8 cellular contexts compared by ENCODE assay signal in the genomic region with DNA sequence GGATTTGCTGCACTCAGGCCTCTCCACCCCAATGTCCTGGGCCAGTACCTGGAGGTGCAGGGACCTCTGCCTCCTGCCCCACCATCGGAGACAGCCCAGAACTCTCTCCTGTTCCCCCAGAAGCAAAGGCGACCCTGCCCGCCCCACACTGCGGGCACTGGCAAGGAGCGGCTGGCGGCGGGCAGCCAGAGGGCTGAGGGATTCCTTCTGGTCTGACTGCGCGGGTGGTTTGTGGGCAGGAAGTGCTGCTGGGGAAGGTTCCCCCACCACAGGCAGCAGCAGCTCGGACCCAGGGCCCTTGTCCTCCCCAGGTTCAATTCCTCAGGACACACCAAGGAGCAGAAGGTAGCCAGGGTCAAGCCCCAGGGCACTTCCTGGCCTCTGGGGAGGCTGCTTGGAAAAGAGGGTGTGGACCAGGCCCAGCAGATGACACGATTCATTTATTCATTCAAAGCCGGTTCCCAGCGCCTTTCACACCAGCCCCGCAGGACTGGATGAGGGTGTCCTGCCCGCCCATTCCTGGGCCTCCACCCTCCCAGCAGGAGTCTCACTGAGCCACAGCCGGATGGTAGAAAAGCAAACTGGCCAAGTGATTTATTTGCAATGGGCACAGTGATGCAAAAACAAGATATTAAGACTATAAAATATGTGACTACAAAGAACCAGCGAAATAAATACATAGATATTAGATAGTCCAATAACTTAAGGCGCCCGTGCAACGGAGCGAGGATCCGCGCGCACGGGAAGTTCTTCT. TPM values are rescaled to one million over a fixed set of nuclear protein-coding genes. Genes with fewer than 3 reads are reported as not detected.
DNase-seq lines count a peak whose midpoint lies in the region; ATAC-seq and TF ChIP-seq lines count a peak whose summit lies in the region.

No MANE protein-coding gene starts in this region.

- no peaks in the 10 kb centered on the region for H3K9me3 Mint-ChIP-seq in activated CD8-positive, alpha-beta T cell treated with anti-CD3 and anti-CD28 coated beads, Interleukin-2, amount 10 ng/mL, durations not matched to agents 7 days and 5 days (ENCODE audit: insufficient read depth)

- POLR2A ChIA-PET in SK-N-SH (lab: Yijun Ruan, JAX) = no interaction called here
- POLR2A ChIA-PET in activated CD8-positive, alpha-beta T cell treated with anti-CD3 and anti-CD28 coated beads, Interleukin-2, amount 10 ng/mL, durations not matched to agents 7 days and 5 days (lab: Charles Lee) = interaction anchor here (2.4 kb wide), 1 partner anchor 12 kb away, joined by 7 read pairs; no protein-coding TSS in a partner anchor

- H3K36me3 Mint-ChIP-seq in activated CD8-positive, alpha-beta T cell treated with anti-CD3 and anti-CD28 coated beads, Interleukin-2, amount 10 ng/mL, durations not matched to agents 7 days and 5 days (ENCODE audit: low read depth) = no peaks in the 10 kb centered on the region

- peak overlapping the region; percentile 46 to 66; a peak in 3 of 4 replicates for H3K4me3 ChIP-seq in SK-N-SH (ENCODE audit: low read depth in 2 of 2, low read length in 1 of 2)
- peak overlapping the region; percentile 68 for H3K4me3 ChIP-seq in left ventricle myocardium inferior
- H3K4me3 ChIP-seq in spleen = peak overlapping the region; percentile 34 to 80 (median 54)

- no peaks in the 10 kb centered on the region for H3F3A ChIP-seq in SK-N-SH (replicated peaks; ENCODE audit: insufficient read depth)

- peak overlapping the region; percentile 63; the same call in 1 of the 2 replicates for H3K9ac ChIP-seq in SK-N-SH

- H3K79me2 ChIP-seq in SK-N-SH (ENCODE audit: insufficient read depth) = 0 out of 2 replicates have a peak, but pooled peaks cover 2% of the 10 kb centered on the region

- H3K27ac Mint-ChIP-seq in activated CD8-positive, alpha-beta T cell treated with anti-CD3 and anti-CD28 coated beads, Interleukin-2, amount 10 ng/mL, durations not matched to agents 7 days and 5 days = no peak overlapping the region

- DNase-seq in SK-N-SH (peak; percentile 54), left ventricle myocardium inferior (peak; percentile 8), spleen (peak; percentile 67), globus pallidus (ENCODE audit: low spot score) (no peak)
- peak; percentile 40 for DNase-seq in activated CD8-positive, alpha-beta T cell treated with anti-CD3 and anti-CD28 coated beads, Interleukin-2, amount 10 ng/mL, durations not matched to agents 7 days and 5 days

- peak overlapping the region; percentile 50 for H3K4me3 Mint-ChIP-seq in activated CD8-positive, alpha-beta T cell treated with anti-CD3 and anti-CD28 coated beads, Interleukin-2, amount 10 ng/mL, durations not matched to agents 7 days and 5 days

- H3K36me3 ChIP-seq in SK-N-SH (replicated peaks in 1 of 2; ENCODE audit: control insufficient read depth in 1 of 2, insufficient read depth in 2 of 2, low read length in 1 of 2) = no peaks in the 10 kb centered on the region
- H3K36me3 ChIP-seq in left ventricle myocardium inferior = no peaks in the 10 kb centered on the region
- no peaks in the 10 kb centered on the region for H3K36me3 ChIP-seq in spleen

- CTCF ChIA-PET in SK-N-SH (lab: Yijun Ruan, JAX) = interaction anchor here (1.1 to 3.4 kb wide), 4 partner anchors 13 to 216 kb away, joined by 3 to 27 read pairs (median 21); no protein-coding TSS in a partner anchor
- CTCF ChIA-PET in activated CD8-positive, alpha-beta T cell treated with anti-CD3 and anti-CD28 coated beads, Interleukin-2, amount 10 ng/mL, durations not matched to agents 7 days and 5 days (lab: Charles Lee) = interaction anchor here (0.7 to 4.0 kb wide), 7 partner anchors 29 to 508 kb away, joined by 3 to 55 read pairs (median 3); no protein-coding TSS in a partner anchor

- whole genome bisulfite sequencing in SK-N-SH (ENCODE audit: low lambda C conversion rate) = 32% methylated on average over 15 of the region's 25 CpGs
- WGBS in spleen, 5 donors = 15 to 24% (median 18%) methylated on average over 21 to 25 of the region's 25 CpGs

- H3K27ac ChIP-seq in SK-N-SH (ENCODE audit: low read depth in 2 of 2, low read length in 1 of 2) (no peak overlapping the region), left ventricle myocardium inferior (replicated peaks) (no peak overlapping the region), spleen (peak overlapping the region in 3 of 8 donors; percentile 57 to 75 (median 74))

- no peaks in the 10 kb centered on the region for H3K9me3 ChIP-seq in SK-N-SH
- H3K9me3 ChIP-seq in left ventricle myocardium inferior (replicated peaks) = no peaks in the 10 kb centered on the region
- H3K9me3 ChIP-seq in spleen = no peaks in the 10 kb centered on the region

- H3K27me3 ChIP-seq in SK-N-SH (ENCODE audit: insufficient read depth) = no peaks in the 10 kb centered on the region
- peaks cover 81% of the 10 kb centered on the region for H3K27me3 ChIP-seq in left ventricle myocardium inferior (ENCODE audit: low read depth)
- H3K27me3 ChIP-seq in spleen (replicated peaks in 1 of 7) = peaks cover 0 to 67% (median 34%) of the 10 kb centered on the region in 7 donors

- H3K4me1 ChIP-seq in SK-N-SH (ENCODE audit: control insufficient read depth in 1 of 2, insufficient read depth in 2 of 2, low read depth in 1 of 2, low read length in 1 of 2) = peaks cover 0 to 26% of the 10 kb centered on the region in 2 experiments; a peak in 2 of 4 replicates
- peaks cover 30% of the 10 kb centered on the region for H3K4me1 ChIP-seq in left ventricle myocardium inferior
- peaks cover 18 to 44% (median 35%) of the 10 kb centered on the region in 6 donors for H3K4me1 ChIP-seq in spleen

- H3K4me2 ChIP-seq in SK-N-SH = peak overlapping the region; percentile 89

- TF ChIP-seq CTCF in SK-N-SH (IDR thresholded peaks at IDR 0.05) (no peak), left ventricle myocardium inferior (IDR thresholded peaks at IDR 0.05; ENCODE audit: borderline replicate concordance) (no peak), spleen (IDR thresholded peaks at IDR 0.05 in 8 of 11, conservative IDR thresholded peaks at IDR 0.05 in 3 of 11) (no peak)

- no peak for TF ChIP-seq RAD21 in SK-N-SH (IDR thresholded peaks at IDR 0.05; ENCODE audit: low read length)

- H3K27me3 Mint-ChIP-seq in activated CD8-positive, alpha-beta T cell treated with anti-CD3 and anti-CD28 coated beads, Interleukin-2, amount 10 ng/mL, durations not matched to agents 7 days and 5 days (ENCODE audit: low read depth) = peaks cover 26% of the 10 kb centered on the region

- intact Hi-C loops in left ventricle myocardium inferior (cut with micrococcal nuclease) (no loop called here), spleen (cut with DNase I; ENCODE audit: low total_unique reads) (no loop called here)

- H4K20me1 ChIP-seq in SK-N-SH (ENCODE audit: insufficient read depth) = no peaks in the 10 kb centered on the region

- TF ChIP-seq POLR2A in spleen (IDR thresholded peaks at IDR 0.05) = no peak

- no peak for TF ChIP-seq EP300 in SK-N-SH (IDR thresholded peaks at IDR 0.05; ENCODE audit: borderline replicate concordance in 1 of 2, low read depth in 1 of 2, low read length in 1 of 2)

- H2AFZ ChIP-seq in SK-N-SH (ENCODE audit: low read depth) = no peak overlapping the region; the same call in 1 of the 2 replicates

- H3K9me2 ChIP-seq in SK-N-SH = no peaks in the 10 kb centered on the region

- ATAC-seq in SK-N-SH treated with all-trans-retinoic acid at 6 μM for 48 hours = no peak; the same call in 2 of the 3 replicates
- no peak for ATAC-seq in activated CD8-positive, alpha-beta T cell treated with anti-CD3 and anti-CD28 coated beads, Interleukin-2, amount 10 ng/mL, durations not matched to agents 7 days and 5 days
- ATAC-seq in HG03378 (IDR thresholded peaks at IDR 0.05; ENCODE audit: unreplicated experiment) = no peak
- ATAC-seq in GM18511 (IDR thresholded peaks at IDR 0.05; ENCODE audit: unreplicated experiment) = no peak

- peaks cover 32% of the 10 kb centered on the region for H3K4me1 Mint-ChIP-seq in activated CD8-positive, alpha-beta T cell treated with anti-CD3 and anti-CD28 coated beads, Interleukin-2, amount 10 ng/mL, durations not matched to agents 7 days and 5 days (ENCODE audit: low read depth)

TF ChIP-seq in SK-N-SH, 30 proteins besides CTCF, POLR2A, EP300 and RAD21:
- no peak for TF ChIP-seq TAF1 (IDR thresholded peaks at IDR 0.05; ENCODE audit: borderline replicate concordance, low read depth, low read length)
- TF ChIP-seq, protein P1, sequence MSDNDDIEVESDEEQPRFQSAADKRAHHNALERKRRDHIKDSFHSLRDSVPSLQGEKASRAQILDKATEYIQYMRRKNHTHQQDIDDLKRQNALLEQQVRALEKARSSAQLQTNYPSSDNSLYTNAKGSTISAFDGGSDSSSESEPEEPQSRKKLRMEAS (IDR thresholded peaks at IDR 0.05; ENCODE audit: low read depth) = no peak
- TF ChIP-seq RFX5 (IDR thresholded peaks at IDR 0.05; ENCODE audit: low read length) = no peak

TF ChIP-seq in SK-N-SH treated with all-trans-retinoic acid at 6 μM for 48 hours, 23 proteins besides CTCF, POLR2A, EP300 and RAD21 (continues in another document):
- TF ChIP-seq, protein P2, sequence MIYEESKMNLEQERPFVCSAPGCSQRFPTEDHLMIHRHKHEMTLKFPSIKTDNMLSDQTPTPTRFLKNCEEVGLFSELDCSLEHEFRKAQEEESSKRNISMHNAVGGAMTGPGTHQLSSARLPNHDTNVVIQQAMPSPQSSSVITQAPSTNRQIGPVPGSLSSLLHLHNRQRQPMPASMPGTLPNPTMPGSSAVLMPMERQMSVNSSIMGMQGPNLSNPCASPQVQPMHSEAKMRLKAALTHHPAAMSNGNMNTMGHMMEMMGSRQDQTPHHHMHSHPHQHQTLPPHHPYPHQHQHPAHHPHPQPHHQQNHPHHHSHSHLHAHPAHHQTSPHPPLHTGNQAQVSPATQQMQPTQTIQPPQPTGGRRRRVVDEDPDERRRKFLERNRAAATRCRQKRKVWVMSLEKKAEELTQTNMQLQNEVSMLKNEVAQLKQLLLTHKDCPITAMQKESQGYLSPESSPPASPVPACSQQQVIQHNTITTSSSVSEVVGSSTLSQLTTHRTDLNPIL (CRISPR knock-in tag; IDR thresholded peaks at IDR 0.05; ENCODE audit: low read depth) = no peak
- no peak for TF ChIP-seq TCF4 (CRISPR knock-in tag; IDR thresholded peaks at IDR 0.05; ENCODE audit: borderline replicate concordance)
- TF ChIP-seq CSDC2 (CRISPR knock-in tag; IDR thresholded peaks at IDR 0.05) = no peak

RNA-seq across cellular contexts. Expression of a gene that starts 1.2 kb away (rescaled TPM):
- polyA plus RNA-seq in SK-N-SH (2012; rRNA removed) (16.2 and 23.6 TPM in 2 replicates), spleen (1 to 10 TPM; 1.5 to 2.9 (median 2.5) TPM)
- polyA plus RNA-seq in SK-N-SH (2012; cell fraction: cytosol; rRNA removed) = 15.9 and 26.1 TPM in 2 replicates
- polyA plus RNA-seq in SK-N-SH (2012; cell fraction: nucleus; rRNA removed) = 15.9 and 37.1 TPM in 2 replicates
- 1 to 10 TPM; 1.3 to 2.6 TPM for total RNA-seq in activated CD8-positive, alpha-beta T cell treated with anti-CD3 and anti-CD28 coated beads, Interleukin-2, amount 10 ng/mL, durations not matched to agents 7 days and 5 days
- total RNA-seq in left ventricle myocardium inferior (not detected), spleen (1 to 10 TPM in 6 of 7 donors, not detected in 1; 1.4 to 3.5 (median 1.7) TPM)

RNA-seq across cellular contexts. Expression of a gene that starts 42.5 kb away (rescaled TPM):
- polyA plus RNA-seq in SK-N-SH (2012; rRNA removed) (1.1 and 1.6 TPM in 2 replicates), spleen (10 to 100 TPM in 2 of 3 donors, 1 to 10 TPM in 1; 5.4 to 14.6 (median 11.7) TPM)
- polyA plus RNA-seq in SK-N-SH (2012; cell fraction: cytosol; rRNA removed) = 1.2 and 1.7 TPM in 2 replicates
- polyA plus RNA-seq in SK-N-SH (2012; cell fraction: nucleus; rRNA removed) = 2.4 and 4.2 TPM in 2 replicates
- total RNA-seq in activated CD8-positive, alpha-beta T cell treated with anti-CD3 and anti-CD28 coated beads, Interleukin-2, amount 10 ng/mL, durations not matched to agents 7 days and 5 days = under 1 TPM; 0.21 to 0.32 TPM
- total RNA-seq in left ventricle myocardium inferior (33.0 TPM), spleen (10 to 100 TPM in 6 of 7 donors, 1 to 10 TPM in 1; 7.8 to 40.4 (median 20.7) TPM)

Comparison
In these comparisons a context has a peak if more than half of its experiments do, and no peak if none do; other contexts are left out.
1. RNA of a gene that starts 42.5 kb away (total RNA-seq): 33.0 TPM in left ventricle myocardium inferior (single experiment) and 7.8 to 40.4 TPM in spleen; 0.21 to 0.32 TPM in activated CD8-positive, alpha-beta T cell treated with anti-CD3 and anti-CD28 coated beads, Interleukin-2, amount 10 ng/mL, durations not matched to agents 7 days and 5 days; every median in the first group is over 4 times any median in the second.
2. Peak in every context shown above with its lines, with median percentiles within 50 percentile points of each other: H3K4me3 ChIP-seq.